8 cellular contexts compared by ENCODE assay signal in genomic region chr3:32502089-32502943, GRCh38. TPM values are rescaled to one million over a fixed set of nuclear protein-coding genes. Genes with fewer than 3 reads are reported as not detected.
DNase-seq lines count a peak whose midpoint lies in the region; ATAC-seq and TF ChIP-seq lines count a peak whose summit lies in the region.

Gene CMTM6 (minus strand): TSS chr3:32502852. CDS start chr3:32502745, 107 bp downstream.

- POLR2A ChIA-PET in activated CD4-positive, alpha-beta T cell treated with anti-CD3 and anti-CD28 coated beads, Interleukin-2, amount 10 ng/mL, durations not matched to agents 7 days and 5 days (lab: Charles Lee) = interaction anchor here (0.6 kb wide), 1 partner anchor 12 kb away, joined by 4 read pairs; no protein-coding TSS in a partner anchor

- peak within 1 kb of the TSS; percentile 91 for H3K27ac Mint-ChIP-seq in activated CD4-positive, alpha-beta T cell treated with anti-CD3 and anti-CD28 coated beads, Interleukin-2, amount 10 ng/mL, durations not matched to agents 7 days and 5 days

- no peak for TF ChIP-seq CTCF in coronary artery (IDR thresholded peaks at IDR 0.05)

- peaks cover 5% of the 10 kb centered on the region for H3K27me3 Mint-ChIP-seq in activated CD4-positive, alpha-beta T cell treated with anti-CD3 and anti-CD28 coated beads, Interleukin-2, amount 10 ng/mL, durations not matched to agents 7 days and 5 days

- peaks cover 40% of the 10 kb centered on the region for H3K4me1 Mint-ChIP-seq in activated CD4-positive, alpha-beta T cell treated with anti-CD3 and anti-CD28 coated beads, Interleukin-2, amount 10 ng/mL, durations not matched to agents 7 days and 5 days

- peak; percentile 60 for ATAC-seq in GM18867 (IDR thresholded peaks at IDR 0.05; ENCODE audit: unreplicated experiment)
- peak; percentile 72 for ATAC-seq in HG03097 (IDR thresholded peaks at IDR 0.05; ENCODE audit: low FRiP score, unreplicated experiment)
- ATAC-seq in left lobe of liver = peak; percentile 88

- H3K9me3 Mint-ChIP-seq in activated CD4-positive, alpha-beta T cell treated with anti-CD3 and anti-CD28 coated beads, Interleukin-2, amount 10 ng/mL, durations not matched to agents 7 days and 5 days = no peaks in the 10 kb centered on the region

- H3K27ac ChIP-seq in coronary artery = peak within 1 kb of the TSS; percentile 82 to 99

- DNase-seq in AG08395 (ENCODE audit: low spot score) = peak; percentile 97
- DNase-seq in NCI-H510A (lab: John Stamatoyannopoulos, UW) = peak; percentile 69
- peak; percentile 79 for DNase-seq in activated CD4-positive, alpha-beta T cell treated with anti-CD3 and anti-CD28 coated beads, Interleukin-2, amount 10 ng/mL, durations not matched to agents 7 days and 5 days
- DNase-seq in coronary artery (ENCODE audit: low spot score) = peak; percentile 94
- peak; percentile 82 for DNase-seq in left lobe of liver (ENCODE audit: low spot score)
- peak; percentile 70 for DNase-seq in stimulated activated CD4-positive, alpha-beta T cell treated with anti-CD3 and anti-CD28 coated beads, Interleukin-1b, Interleukin-23, amount 100 ng/mL, for 48 hours

- H3K4me3 ChIP-seq in coronary artery = peak within 1 kb of the TSS; percentile 96

- CTCF ChIA-PET in activated CD4-positive, alpha-beta T cell treated with anti-CD3 and anti-CD28 coated beads, Interleukin-2, amount 10 ng/mL, durations not matched to agents 7 days and 5 days (lab: Charles Lee) = interaction anchor here (0.6 to 1.3 kb wide), 3 partner anchors 69 to 870 kb away, joined by 3 to 4 read pairs (median 3); no protein-coding TSS in a partner anchor

- H3K4me3 Mint-ChIP-seq in activated CD4-positive, alpha-beta T cell treated with anti-CD3 and anti-CD28 coated beads, Interleukin-2, amount 10 ng/mL, durations not matched to agents 7 days and 5 days = peak within 1 kb of the TSS; percentile 95

- peaks cover 12% of the 10 kb centered on the region for H3K36me3 Mint-ChIP-seq in activated CD4-positive, alpha-beta T cell treated with anti-CD3 and anti-CD28 coated beads, Interleukin-2, amount 10 ng/mL, durations not matched to agents 7 days and 5 days (ENCODE audit: low read depth)

RNA-seq across cellular contexts. Expression of gene CMTM6, which starts in this region (rescaled TPM):
- 10 to 100 TPM; 55.2 to 57.1 TPM for total RNA-seq in activated CD4-positive, alpha-beta T cell treated with anti-CD3 and anti-CD28 coated beads, Interleukin-2, amount 10 ng/mL, durations not matched to agents 7 days and 5 days
- total RNA-seq in left lobe of liver = 46.5 TPM

Comparison
In these comparisons a context has a peak if more than half of its experiments do, and no peak if none do; other contexts are left out.
1. Peak in every context shown above with its lines: DNase-seq, ATAC-seq, H3K4me3 ChIP-seq and H3K27ac ChIP-seq.